Comparison of ENCODE assay signal across 9 cellular contexts in the genomic region with DNA sequence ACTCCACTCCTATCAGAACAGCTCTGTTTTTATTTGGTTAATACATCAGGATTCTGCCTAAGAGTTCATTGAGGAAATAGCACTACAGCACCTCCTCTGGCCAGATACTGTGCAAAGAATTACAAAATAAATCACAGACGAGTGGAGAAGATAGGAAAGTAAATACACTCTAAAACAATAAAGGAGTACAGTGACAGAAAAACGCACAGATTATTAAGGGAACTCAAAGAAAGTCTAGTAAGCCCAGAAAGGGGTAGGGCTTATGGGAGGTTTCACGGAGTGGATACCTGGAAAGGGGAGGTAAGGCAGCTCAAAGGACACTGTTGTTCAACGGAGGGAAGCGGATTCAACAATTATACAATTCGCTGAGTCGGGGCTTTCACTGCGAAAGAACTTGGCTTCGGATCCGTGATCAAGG. TPM values are rescaled to one million over a fixed set of nuclear protein-coding genes. Genes with fewer than 3 reads are reported as not detected.
DNase-seq lines count a peak whose midpoint lies in the region; ATAC-seq and TF ChIP-seq lines count a peak whose summit lies in the region.
"Had no signal": no experiment of that assay in that cellular context is flagged by ENCODE, and none has a peak within 500 bp of the region (broad histone marks: within the 10 kb centered on the region; RNA-seq: fewer than 3 reads in every experiment).

No MANE protein-coding gene starts in this region.

- H2AFZ ChIP-seq in Karpas-422 (ENCODE audit: low read length) = peak overlapping the region; percentile 90
- H2AFZ ChIP-seq in neuron (ENCODE audit: low read depth, low read length) = peak overlapping the region; percentile 24

- no peaks in the 10 kb centered on the region for H3K79me2 ChIP-seq in Karpas-422 (ENCODE audit: low read length)

- H3K27ac ChIP-seq in Karpas-422 (ENCODE audit: low read length) = no peak overlapping the region
- H3K27ac ChIP-seq in WERI-Rb-1 = no peak overlapping the region

- 0 out of 2 replicates have a peak, but pooled peaks have one; percentile 11 for TF ChIP-seq CTCF in WERI-Rb-1 (IDR thresholded peaks at IDR 0.05; ENCODE audit: low read depth, low read length)
- TF ChIP-seq CTCF in fibroblast of villous mesenchyme (IDR thresholded peaks at IDR 0.05; ENCODE audit: insufficient read depth, low read depth, low read length) = peak; percentile 29

- H3K9me3 ChIP-seq in Karpas-422 (ENCODE audit: low read length) (no peaks in the 10 kb centered on the region), WERI-Rb-1 (ENCODE audit: severe bottlenecking) (no peaks in the 10 kb centered on the region), neuron (ENCODE audit: low read length) (peaks cover 2% of the 10 kb centered on the region)

- H3K9ac ChIP-seq in Karpas-422 (ENCODE audit: low read length) = peak overlapping the region; percentile 60

- DNase-seq in DMS 273 (lab: John Stamatoyannopoulos, UW; ENCODE audit: unreplicated experiment) (peak; percentile 57), Karpas-422 (peak; percentile 72), WERI-Rb-1 (no peak), fibroblast of villous mesenchyme (ENCODE audit: low read depth) (no peak), NCI-H345 (lab: John Stamatoyannopoulos, UW) (no peak)

- H3K27me3 ChIP-seq in Karpas-422 (ENCODE audit: low read length) (no peaks in the 10 kb centered on the region), WERI-Rb-1 (ENCODE audit: insufficient read depth, low read depth, severe bottlenecking) (peaks cover 36% of the 10 kb centered on the region), neuron (ENCODE audit: insufficient read depth, low read length) (no peaks in the 10 kb centered on the region)

- H4K20me1 ChIP-seq in Karpas-422 (ENCODE audit: insufficient read depth, low read depth, low read length) = no peaks in the 10 kb centered on the region

- peak overlapping the region; percentile 82 for H3K4me2 ChIP-seq in Karpas-422 (ENCODE audit: low read depth, low read length, poor library complexity, severe bottlenecking)

- peaks cover 20% of the 10 kb centered on the region for H3K4me1 ChIP-seq in Karpas-422 (ENCODE audit: low read length)
- peaks cover 28% of the 10 kb centered on the region for H3K4me1 ChIP-seq in neuron (ENCODE audit: insufficient read depth, low read length)

- H3K9me2 ChIP-seq in Karpas-422 (replicated peaks; ENCODE audit: insufficient read depth, low read length) = no peaks in the 10 kb centered on the region

- peak; percentile 9 for ATAC-seq in GM19468 (IDR thresholded peaks at IDR 0.05; ENCODE audit: extremely low read depth, unreplicated experiment)
- ATAC-seq in GM21367 (IDR thresholded peaks at IDR 0.05; ENCODE audit: unreplicated experiment) = no peak

- H3K36me3 ChIP-seq in Karpas-422 (ENCODE audit: insufficient read depth, low read length) = no peaks in the 10 kb centered on the region
- no peaks in the 10 kb centered on the region for H3K36me3 ChIP-seq in WERI-Rb-1
- no peaks in the 10 kb centered on the region for H3K36me3 ChIP-seq in neuron (ENCODE audit: insufficient read depth, low read length)

- H3K4me3 ChIP-seq in Karpas-422 (ENCODE audit: low read length) (peak overlapping the region; percentile 69), WERI-Rb-1 (ENCODE audit: low read depth, low read length) (peak overlapping the region; percentile 37), fibroblast of villous mesenchyme (ENCODE audit: low read depth, low read length) (peak overlapping the region; percentile 47), neuron (ENCODE audit: low read length) (peak overlapping the region; percentile 68)

RNA-seq across cellular contexts. Expression of a gene that starts 5.5 kb away (rescaled TPM):
- not detected in 2 replicates for total RNA-seq in Karpas-422 (2014; rRNA removed; shearing (Covaris generic); ENCODE audit: low replicate concordance)
- total RNA-seq in fibroblast of villous mesenchyme = not detected in 2 replicates
- total RNA-seq: subcutaneous adipose tissue had no signal

RNA-seq across cellular contexts. Expression of a gene that starts 14.1 kb away (rescaled TPM):
- total RNA-seq in Karpas-422 (2014; rRNA removed; shearing (Covaris generic); ENCODE audit: low replicate concordance) = 1.2 and 2.5 TPM in 2 replicates
- 0.32 and 0.43 TPM in 2 replicates for total RNA-seq in fibroblast of villous mesenchyme

RNA-seq across cellular contexts. Expression of a gene that starts 40.2 kb away (rescaled TPM):
- total RNA-seq in Karpas-422 (2014; rRNA removed; shearing (Covaris generic); ENCODE audit: low replicate concordance) = 22.2 and 42.7 TPM in 2 replicates
- total RNA-seq in fibroblast of villous mesenchyme = 23.7 and 27.4 TPM in 2 replicates

Comparison
In these comparisons a context has a peak if more than half of its experiments do, and no peak if none do; other contexts are left out.
1. DNase-seq: peak in DMS 273 (single experiment) and Karpas-422 (single experiment); none in WERI-Rb-1 (single experiment), fibroblast of villous mesenchyme (single experiment) and NCI-H345 (single experiment).
2. Peak in every context shown above with its lines, with median percentiles within 50 percentile points of each other: H3K4me3 ChIP-seq.